Comparison of ENCODE assay signal across 8 cellular contexts in the genomic region with DNA sequence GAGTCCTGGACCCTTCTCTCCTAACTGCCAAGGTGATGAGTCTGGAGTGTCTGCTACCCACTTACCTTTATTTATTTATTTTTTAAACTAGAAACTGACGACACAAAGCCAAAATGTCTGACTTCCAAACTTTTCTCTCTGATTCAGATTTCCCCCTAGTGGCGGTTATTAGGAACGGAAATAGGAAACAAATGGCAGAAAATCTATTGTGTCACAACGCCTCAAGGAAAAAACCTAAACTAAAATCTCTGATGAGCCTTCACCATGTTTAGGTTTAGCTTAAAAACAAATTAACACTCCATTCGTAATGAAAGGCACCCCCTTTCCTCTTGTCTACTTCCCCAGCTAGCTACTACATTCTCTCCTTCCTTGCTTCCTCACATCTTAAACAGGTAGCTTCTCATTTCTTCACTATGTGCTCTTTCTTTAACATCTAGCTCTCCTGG.
DNase-seq lines count a peak whose midpoint lies in the region; ATAC-seq and TF ChIP-seq lines count a peak whose summit lies in the region.

No MANE protein-coding gene starts in this region.

- H3K9me3 ChIP-seq in HCT116 (ENCODE audit: control insufficient read depth in 1 of 2, insufficient read depth in 1 of 2, low read depth in 1 of 2, low read length in 2 of 2) (no peaks in the 10 kb centered on the region), Panc1 (ENCODE audit: control insufficient read depth, insufficient read depth, low read depth, low read length) (no peaks in the 10 kb centered on the region), osteoblast (ENCODE audit: low read depth, low read length) (no peaks in the 10 kb centered on the region)

- no peak overlapping the region for H3K27ac Mint-ChIP-seq in activated naive CD8-positive, alpha-beta T cell treated with anti-CD3 and anti-CD28 coated beads for 36 hours

- TF ChIP-seq CTCF in C4-2B (conservative IDR thresholded peaks at IDR 0.05) (peak; percentile 81), HCT116 (IDR thresholded peaks at IDR 0.05 in 2 of 3, conservative IDR thresholded peaks at IDR 0.05 in 1 of 3; ENCODE audit: borderline replicate concordance in 1 of 3, insufficient read depth in 1 of 3, low read depth in 2 of 3, low read length in 2 of 3) (peak; percentile 71 to 74 (median 74); a peak in 5 of 6 replicates), Panc1 (IDR thresholded peaks at IDR 0.05) (peak; percentile 78; the same call in 1 of the 2 replicates), epithelial cell of esophagus (IDR thresholded peaks at IDR 0.05; ENCODE audit: insufficient read depth, low read depth, low read length, missing control alignments) (peak; percentile 73), osteoblast (IDR thresholded peaks at IDR 0.05; ENCODE audit: extremely low read depth, low read depth, low read length) (peak; percentile 76)

- no peak for TF ChIP-seq POLR2A in HCT116 (IDR thresholded peaks at IDR 0.05; ENCODE audit: borderline replicate concordance, extremely low read depth, insufficient read depth, insufficient read length)

- BruUV-seq in HCT116 (replicated peaks; lab: Mats Ljungman, UMichigan) (no TSS peak), Panc1 (replicated peaks; lab: Mats Ljungman, UMichigan) (no TSS peak)

- TF ChIP-seq RAD21 in HCT116 (IDR thresholded peaks at IDR 0.05; ENCODE audit: low read depth): peak; percentile 70

- H3K27ac ChIP-seq in C4-2B (no peak overlapping the region), HCT116 (ENCODE audit: low read depth, low read length) (no peak overlapping the region), Panc1 (ENCODE audit: low read length) (no peak overlapping the region), osteoblast (ENCODE audit: low read depth, low read length) (peak overlapping the region; percentile 56)

- intact Hi-C loops in HCT116 (cut with micrococcal nuclease) (loop anchor here (2.0 kb wide), 1 partner anchor 31 kb away; no protein-coding TSS in a partner anchor), Panc1 (cut with micrococcal nuclease; ENCODE audit: unreplicated experiment) (no loop called here)

- RAD21 ChIA-PET in HCT116 (lab: Charles Lee; ENCODE audit: low non-redundant PET in 1 of 2, low total read pairs in 2 of 2, uncharacterized antibody in 2 of 2, unreplicated experiment in 2 of 2): interaction anchor here in 1 of 2 experiments (1.3 kb wide), 1 partner anchor 31 kb away, joined by 3 read pairs; no protein-coding TSS in a partner anchor

- H3K4me1 ChIP-seq in HCT116 (ENCODE audit: control insufficient read depth in 1 of 2, insufficient read depth in 2 of 2, low read length in 2 of 2) (no peaks in the 10 kb centered on the region), Panc1 (ENCODE audit: control insufficient read depth, insufficient read depth, low read length) (no peaks in the 10 kb centered on the region), osteoblast (ENCODE audit: insufficient read depth, low read length) (peaks cover 40% of the 10 kb centered on the region)

- no peaks in the 10 kb centered on the region for H3K9me3 Mint-ChIP-seq in activated naive CD8-positive, alpha-beta T cell treated with anti-CD3 and anti-CD28 coated beads for 36 hours

- CTCF ChIA-PET in HCT116 (lab: Charles Lee): interaction anchor here (0.8 to 1.9 kb wide), 4 partner anchors 13 to 729 kb away, joined by 3 to 16 read pairs (median 4); no protein-coding TSS in a partner anchor
- CTCF ChIA-PET in Panc1 (lab: Charles Lee): interaction anchor here (0.5 to 1.1 kb wide), 2 partner anchors 31 to 509 kb away, joined by 3 to 4 read pairs; no protein-coding TSS in a partner anchor

- H4K20me1 ChIP-seq in HCT116 (ENCODE audit: insufficient read depth) (no peaks in the 10 kb centered on the region), osteoblast (ENCODE audit: insufficient read depth, low read length) (no peaks in the 10 kb centered on the region)

- peaks cover 6% of the 10 kb centered on the region for H3K4me1 Mint-ChIP-seq in activated naive CD8-positive, alpha-beta T cell treated with anti-CD3 and anti-CD28 coated beads for 36 hours

- H3K79me2 ChIP-seq in HCT116 (ENCODE audit: insufficient read depth, low read length) (no peaks in the 10 kb centered on the region), osteoblast (ENCODE audit: insufficient read depth, low read length) (peaks cover 2% of the 10 kb centered on the region)

- ATAC-seq in HCT116 (peak; percentile 63), Panc1 (0 out of 2 replicates have a peak, but pooled peaks have one; percentile 53), HG03039 (IDR thresholded peaks at IDR 0.05; ENCODE audit: unreplicated experiment) (no peak), HG02885 (IDR thresholded peaks at IDR 0.05; ENCODE audit: poor library complexity, unreplicated experiment) (no peak)

- H3K27me3 Mint-ChIP-seq in activated naive CD8-positive, alpha-beta T cell treated with anti-CD3 and anti-CD28 coated beads for 36 hours: no peaks in the 10 kb centered on the region

- H3K36me3 Mint-ChIP-seq in activated naive CD8-positive, alpha-beta T cell treated with anti-CD3 and anti-CD28 coated beads for 36 hours: peaks cover 17% of the 10 kb centered on the region

- H3K4me3 ChIP-seq in HCT116 (replicated peaks in 1 of 2; ENCODE audit: low read depth in 1 of 2, low read length in 2 of 2) (no peak overlapping the region), Panc1 (ENCODE audit: low read depth in 2 of 2, low read length in 2 of 2) (no peak overlapping the region), epithelial cell of esophagus (ENCODE audit: low read length) (no peak overlapping the region), osteoblast (ENCODE audit: insufficient read depth, low read length) (no peak overlapping the region)

- H3K27me3 ChIP-seq in HCT116 (ENCODE audit: insufficient read depth, low read length) (no peaks in the 10 kb centered on the region), Panc1 (ENCODE audit: control insufficient read depth, insufficient read depth, low read length) (no peaks in the 10 kb centered on the region), osteoblast (ENCODE audit: insufficient read depth, low read length) (no peaks in the 10 kb centered on the region)

- H2AFZ ChIP-seq in HCT116 (ENCODE audit: low read depth, low read length, poor library complexity, severe bottlenecking) (no peak overlapping the region), osteoblast (ENCODE audit: low read length) (peak overlapping the region; percentile 67)

- DNase-seq in HCT116 (ENCODE audit: low read depth, low spot score): peak; percentile 33
- DNase-seq in Panc1 (ENCODE audit: low read depth, low spot score): no peak
- DNase-seq in epithelial cell of esophagus (ENCODE audit: low read depth): peak; percentile 60
- DNase-seq in osteoblast (ENCODE audit: insufficient read length, low spot score, missing footprints): no peak
- no peak for DNase-seq in activated naive CD8-positive, alpha-beta T cell treated with anti-CD3 and anti-CD28 coated beads for 36 hours

- no peak overlapping the region for H3K4me2 ChIP-seq in HCT116 (ENCODE audit: low read length)
- H3K4me2 ChIP-seq in osteoblast (ENCODE audit: insufficient read depth, low read length): peak overlapping the region; percentile 53

- H3K36me3 ChIP-seq in HCT116 (ENCODE audit: control insufficient read depth in 1 of 2, insufficient read depth in 2 of 2, low read length in 2 of 2) (no peaks in the 10 kb centered on the region; a peak in 1 of 4 replicates), Panc1 (ENCODE audit: control insufficient read depth, insufficient read depth, low read length) (no peaks in the 10 kb centered on the region), osteoblast (ENCODE audit: insufficient read depth, low read length) (peaks cover 4% of the 10 kb centered on the region)

- no peaks in the 10 kb centered on the region for H3K9me2 ChIP-seq in HCT116 (ENCODE audit: insufficient read depth)

- H3K4me3 Mint-ChIP-seq in activated naive CD8-positive, alpha-beta T cell treated with anti-CD3 and anti-CD28 coated beads for 36 hours: no peak overlapping the region

- in situ Hi-C loops in Panc1 (cut with HindIII; ENCODE audit: low pct_unique_long_range_greater_than_20kb, low sequenced_read_pairs): no loop called here

- POLR2A ChIA-PET in HCT116 (lab: Charles Lee): no interaction called here
- POLR2A ChIA-PET in Panc1 (lab: Charles Lee): no interaction called here

- H3K9ac ChIP-seq in HCT116 (ENCODE audit: low read length): no peak overlapping the region

TF ChIP-seq in HCT116, 20 proteins besides CTCF, POLR2A, EP300 and RAD21:
- TF ChIP-seq YY1 (IDR thresholded peaks at IDR 0.05; ENCODE audit: extremely low read depth, insufficient replicate concordance, low read depth, low read length) (peak; percentile 67), ZNF274 (IDR thresholded peaks at IDR 0.05; ENCODE audit: low read depth, low read length) (no peak)

Comparison
In these comparisons a context has a peak if more than half of its experiments do, and no peak if none do; other contexts are left out.
1. ATAC-seq: peak in HCT116 (single experiment) and Panc1 (single experiment); none in HG03039 (single experiment) and HG02885 (single experiment).
2. DNase-seq: peak in HCT116 (single experiment) and epithelial cell of esophagus (single experiment); none in Panc1 (single experiment), osteoblast (single experiment) and activated naive CD8-positive, alpha-beta T cell treated with anti-CD3 and anti-CD28 coated beads for 36 hours (single experiment).
3. Peak in every context shown above with its lines, with median percentiles within 50 percentile points of each other: CTCF ChIP-seq.